8 cellular contexts compared by ENCODE assay signal in genomic region chr12:110688446-110689001, GRCh38. TPM values are rescaled to one million over a fixed set of nuclear protein-coding genes. Genes with fewer than 3 reads are reported as not detected.
DNase-seq lines count a peak whose midpoint lies in the region; ATAC-seq and TF ChIP-seq lines count a peak whose summit lies in the region.

No MANE protein-coding gene starts in this region.

- H3K79me2 ChIP-seq in PC-3 (ENCODE audit: low read length), result no peaks in the 10 kb centered on the region

- no peaks in the 10 kb centered on the region for H3F3A ChIP-seq in PC-3 (ENCODE audit: low read length, unreplicated experiment)

- no peaks in the 10 kb centered on the region for H3K36me3 ChIP-seq in colonic mucosa
- H3K36me3 ChIP-seq in mucosa of rectum (ENCODE audit: control insufficient read depth in 2 of 2, insufficient read depth in 2 of 2, low read length in 2 of 2), result no peaks in the 10 kb centered on the region
- H3K36me3 ChIP-seq in PC-3 (ENCODE audit: low read depth, low read length), result no peaks in the 10 kb centered on the region

- intact Hi-C loops in colonic mucosa (cut with DNase I) (no loop called here), head of caudate nucleus (cut with DNase I) (no loop called here), PC-3 (cut with micrococcal nuclease) (no loop called here)

- H3K27me3 ChIP-seq in colonic mucosa, result no peaks in the 10 kb centered on the region
- H3K27me3 ChIP-seq in mucosa of rectum (ENCODE audit: control insufficient read depth in 2 of 2, insufficient read depth in 2 of 2, low read length in 2 of 2), result peaks cover 5 to 10% of the 10 kb centered on the region in 2 donors
- peaks cover 16% of the 10 kb centered on the region for H3K27me3 ChIP-seq in PC-3 (ENCODE audit: low read length)

- H4K20me1 ChIP-seq in PC-3 (ENCODE audit: low read length), result no peaks in the 10 kb centered on the region

- ATAC-seq in HG03039 (IDR thresholded peaks at IDR 0.05; ENCODE audit: unreplicated experiment), result peak; percentile 9
- ATAC-seq in PC-3, result no peak

- CTCF ChIA-PET in PC-3 (lab: Charles Lee), result no interaction called here

- TF ChIP-seq CTCF in colonic mucosa (IDR thresholded peaks at IDR 0.05) (no peak), PC-3 (conservative IDR thresholded peaks at IDR 0.05; ENCODE audit: low read depth, low read length) (no peak)

- H3K4me2 ChIP-seq in PC-3 (ENCODE audit: low read length), result no peak overlapping the region

- H3K9ac ChIP-seq in colonic mucosa (ENCODE audit: low read depth in 2 of 2, low read length in 2 of 2) (peak overlapping the region; percentile 67 to 79), mucosa of rectum (ENCODE audit: low read depth in 1 of 2, low read length in 2 of 2) (peak overlapping the region; percentile 66 to 69), PC-3 (ENCODE audit: low read length) (no peak overlapping the region)

- H2AFZ ChIP-seq in PC-3 (ENCODE audit: low read length), result no peak overlapping the region

- H3K27ac ChIP-seq in colonic mucosa (peak overlapping the region; percentile 67), mucosa of rectum (ENCODE audit: low read depth in 2 of 2, low read length in 2 of 2) (peak overlapping the region in 1 of 2 donors; percentile 41), PC-3 (ENCODE audit: low read length) (no peak overlapping the region)

- no TSS peak for BruUV-seq in PC-3 (replicated peaks; lab: Mats Ljungman, UMichigan)

- peaks cover 4% of the 10 kb centered on the region for H3K4me1 ChIP-seq in colonic mucosa
- peaks cover 13 to 19% of the 10 kb centered on the region in 2 donors for H3K4me1 ChIP-seq in mucosa of rectum (ENCODE audit: control insufficient read depth in 2 of 2, insufficient read depth in 2 of 2, low read length in 2 of 2)
- no peaks in the 10 kb centered on the region for H3K4me1 ChIP-seq in PC-3 (ENCODE audit: insufficient read depth, low read length)

- H3K4me3 ChIP-seq in colonic mucosa (peak overlapping the region; percentile 60), mucosa of rectum (ENCODE audit: low read length in 2 of 2) (peak overlapping the region; percentile 66 to 80), PC-3 (ENCODE audit: low read length) (no peak overlapping the region)

- no peaks in the 10 kb centered on the region for H3K9me2 ChIP-seq in PC-3 (replicated peaks; ENCODE audit: low read length)

- POLR2A ChIA-PET in PC-3 (lab: Charles Lee; ENCODE audit: unreplicated experiment), result no interaction called here

- peak; percentile 32 for DNase-seq in CD1c-positive myeloid dendritic cell (ENCODE audit: extremely low spot score)
- no peak for DNase-seq in colonic mucosa
- DNase-seq in HPDE6-E6E7 (ENCODE audit: extremely low spot score), result no peak
- no peak for DNase-seq in head of caudate nucleus
- DNase-seq in PC-3, result no peak
- no peak for DNase-seq in NK-92 treated with Interleukin-12 subunit alpha and Interleukin-12 subunit beta, amount 100 ng/mL, for 24 hours (lab: John Stamatoyannopoulos, UW)

- H3K9me3 ChIP-seq in colonic mucosa (no peaks in the 10 kb centered on the region), mucosa of rectum (ENCODE audit: control insufficient read depth in 2 of 2, low read length in 2 of 2) (no peaks in the 10 kb centered on the region), PC-3 (ENCODE audit: low read length) (0 out of 2 replicates have a peak, but pooled peaks cover 8% of the 10 kb centered on the region)

RNA-seq across cellular contexts. Expression of gene HVCN1, which starts 0.4 kb away (rescaled TPM):
- total RNA-seq in colonic mucosa (1 to 10 TPM; 1.5 to 2.1 TPM), PC-3 (2014; rRNA removed) (2.2 and 3.3 TPM in 2 replicates)

RNA-seq across cellular contexts. Expression of gene PPP1CC, which starts 54.2 kb away (rescaled TPM):
- 100 to 1,000 TPM; 170 to 198 TPM for total RNA-seq in colonic mucosa
- 202 and 204 TPM in 2 replicates for total RNA-seq in PC-3 (2014; rRNA removed)
